Comparison of ENCODE assay signal across 26 cellular contexts in genomic region chr2:238359403-238359802, GRCh38.
"Had no signal": no experiment of that assay in that cellular context is flagged by ENCODE, and none has a peak within 500 bp of the region (broad histone marks: within the 10 kb centered on the region; RNA-seq: fewer than 3 reads in every experiment).

No MANE protein-coding gene starts in this region.

- H3K4me1 Mint-ChIP-seq: nephron had no signal

- H3K27ac ChIP-seq: epithelial cell of prostate, gastrocnemius medialis, neural progenitor cell, parathyroid adenoma, right lobe of liver, suprapubic skin, transverse colon, upper lobe of right lung, uterus had no signal

- H3K4me1 ChIP-seq: neural progenitor cell, parathyroid adenoma, right lobe of liver, upper lobe of right lung, uterus had no signal

- H3K27me3 Mint-ChIP-seq: naive thymus-derived CD4-positive, alpha-beta T cell; progenitor cell of endocrine pancreas; stimulated activated naive CD8-positive, alpha-beta T cell treated with anti-CD3 and anti-CD28 coated beads, Interleukin-15, amount 100 ng/mL, for 72 hours had no signal

- H3K27ac Mint-ChIP-seq: nephron, neural progenitor cell, progenitor cell of endocrine pancreas had no signal

- H3K36me3 ChIP-seq: neural progenitor cell, transverse colon, uterus had no signal

- H3K9me3 ChIP-seq: gastrocnemius medialis, right lobe of liver, suprapubic skin, transverse colon, upper lobe of right lung, uterus had no signal

- H3K4me3 Mint-ChIP-seq: nephron; neural progenitor cell; stimulated activated naive CD8-positive, alpha-beta T cell treated with anti-CD3 and anti-CD28 coated beads, Interleukin-15, amount 100 ng/mL, for 72 hours had no signal

- ATAC-seq: esophagus mucosa; gastrocnemius medialis; left lobe of liver; naive thymus-derived CD4-positive, alpha-beta T cell; right lobe of liver; stimulated activated naive CD8-positive, alpha-beta T cell treated with anti-CD3 and anti-CD28 coated beads, Interleukin-15, amount 100 ng/mL, for 72 hours; upper lobe of right lung had no signal

- H3K9me3 Mint-ChIP-seq: naive thymus-derived CD4-positive, alpha-beta T cell; nephron; stimulated activated naive CD8-positive, alpha-beta T cell treated with anti-CD3 and anti-CD28 coated beads, Interleukin-15, amount 100 ng/mL, for 72 hours had no signal

- DNase-seq: cortex of kidney; effector CD4-positive, alpha-beta T cell; foreskin fibroblast; gastrocnemius medialis; kidney; mesendoderm; midbrain; naive thymus-derived CD4-positive, alpha-beta T cell; right lobe of liver; small intestine; stimulated activated CD4-positive, alpha-beta T cell treated with anti-CD3 and anti-CD28 coated beads, Interleukin-15, amount 100 ng/mL, for 24 hours; stimulated activated CD4-positive, alpha-beta T cell treated with anti-CD3 and anti-CD28 coated beads, Interleukin-2, amount 100 ng/mL, for 48 hours; stimulated activated naive CD4-positive, alpha-beta T cell; stimulated activated naive CD8-positive, alpha-beta T cell treated with anti-CD3 and anti-CD28 coated beads, Interleukin-15, amount 100 ng/mL, for 72 hours; transverse colon; upper lobe of right lung; uterus had no signal

- H3K27me3 ChIP-seq: gastrocnemius medialis, neural progenitor cell, right lobe of liver, suprapubic skin, transverse colon, upper lobe of right lung, uterus had no signal

- H3K4me3 ChIP-seq: gastrocnemius medialis, lung, neural progenitor cell, right lobe of liver, suprapubic skin, transverse colon, upper lobe of right lung, uterus had no signal
